ENCODE assay signal across 1 cellular context in the genomic region with DNA sequence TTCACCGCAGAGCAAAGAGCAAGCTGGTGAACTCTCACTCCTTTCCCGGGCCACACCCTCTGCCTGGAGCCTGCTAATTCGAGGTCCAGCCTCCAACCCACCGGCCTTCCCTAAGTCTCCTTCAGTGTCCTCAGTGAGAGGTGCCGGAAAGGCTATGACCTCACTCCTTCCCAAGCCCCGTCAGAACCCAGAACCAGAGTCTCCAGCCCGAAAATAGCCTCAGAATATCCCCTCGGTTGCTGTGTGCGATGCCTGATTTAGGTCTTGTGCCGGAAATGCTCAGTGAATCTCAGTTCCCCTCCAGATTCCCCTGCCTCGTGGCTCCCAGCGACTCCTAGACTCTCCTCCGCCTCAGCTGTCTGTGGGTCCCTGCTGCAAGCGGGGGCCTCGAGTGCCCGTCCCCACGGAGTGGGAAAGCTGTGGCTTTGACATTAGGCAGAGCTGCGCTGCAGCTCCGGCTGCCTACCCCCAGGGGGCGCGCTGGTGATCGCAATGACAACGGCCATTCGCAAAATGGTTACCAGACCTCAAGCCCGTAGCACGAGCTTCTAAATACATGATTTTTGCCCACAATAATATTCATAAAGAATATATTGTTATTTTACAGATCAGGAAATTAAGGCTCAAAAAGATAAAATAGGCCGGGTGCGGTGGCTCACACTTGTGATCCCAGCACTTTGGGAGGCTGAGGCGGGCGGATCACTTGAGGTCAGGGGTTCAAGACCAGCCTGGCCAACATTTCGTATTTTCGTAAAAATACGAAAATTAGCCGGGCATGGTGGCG.
TF ChIP-seq lines count a peak whose summit lies in the region.

No MANE protein-coding gene starts in this region.

TF ChIP-seq in K562, 482 proteins besides CTCF, POLR2A, EP300 and RAD21 (continued from another document and continues in another):
- TF ChIP-seq, protein P1, sequence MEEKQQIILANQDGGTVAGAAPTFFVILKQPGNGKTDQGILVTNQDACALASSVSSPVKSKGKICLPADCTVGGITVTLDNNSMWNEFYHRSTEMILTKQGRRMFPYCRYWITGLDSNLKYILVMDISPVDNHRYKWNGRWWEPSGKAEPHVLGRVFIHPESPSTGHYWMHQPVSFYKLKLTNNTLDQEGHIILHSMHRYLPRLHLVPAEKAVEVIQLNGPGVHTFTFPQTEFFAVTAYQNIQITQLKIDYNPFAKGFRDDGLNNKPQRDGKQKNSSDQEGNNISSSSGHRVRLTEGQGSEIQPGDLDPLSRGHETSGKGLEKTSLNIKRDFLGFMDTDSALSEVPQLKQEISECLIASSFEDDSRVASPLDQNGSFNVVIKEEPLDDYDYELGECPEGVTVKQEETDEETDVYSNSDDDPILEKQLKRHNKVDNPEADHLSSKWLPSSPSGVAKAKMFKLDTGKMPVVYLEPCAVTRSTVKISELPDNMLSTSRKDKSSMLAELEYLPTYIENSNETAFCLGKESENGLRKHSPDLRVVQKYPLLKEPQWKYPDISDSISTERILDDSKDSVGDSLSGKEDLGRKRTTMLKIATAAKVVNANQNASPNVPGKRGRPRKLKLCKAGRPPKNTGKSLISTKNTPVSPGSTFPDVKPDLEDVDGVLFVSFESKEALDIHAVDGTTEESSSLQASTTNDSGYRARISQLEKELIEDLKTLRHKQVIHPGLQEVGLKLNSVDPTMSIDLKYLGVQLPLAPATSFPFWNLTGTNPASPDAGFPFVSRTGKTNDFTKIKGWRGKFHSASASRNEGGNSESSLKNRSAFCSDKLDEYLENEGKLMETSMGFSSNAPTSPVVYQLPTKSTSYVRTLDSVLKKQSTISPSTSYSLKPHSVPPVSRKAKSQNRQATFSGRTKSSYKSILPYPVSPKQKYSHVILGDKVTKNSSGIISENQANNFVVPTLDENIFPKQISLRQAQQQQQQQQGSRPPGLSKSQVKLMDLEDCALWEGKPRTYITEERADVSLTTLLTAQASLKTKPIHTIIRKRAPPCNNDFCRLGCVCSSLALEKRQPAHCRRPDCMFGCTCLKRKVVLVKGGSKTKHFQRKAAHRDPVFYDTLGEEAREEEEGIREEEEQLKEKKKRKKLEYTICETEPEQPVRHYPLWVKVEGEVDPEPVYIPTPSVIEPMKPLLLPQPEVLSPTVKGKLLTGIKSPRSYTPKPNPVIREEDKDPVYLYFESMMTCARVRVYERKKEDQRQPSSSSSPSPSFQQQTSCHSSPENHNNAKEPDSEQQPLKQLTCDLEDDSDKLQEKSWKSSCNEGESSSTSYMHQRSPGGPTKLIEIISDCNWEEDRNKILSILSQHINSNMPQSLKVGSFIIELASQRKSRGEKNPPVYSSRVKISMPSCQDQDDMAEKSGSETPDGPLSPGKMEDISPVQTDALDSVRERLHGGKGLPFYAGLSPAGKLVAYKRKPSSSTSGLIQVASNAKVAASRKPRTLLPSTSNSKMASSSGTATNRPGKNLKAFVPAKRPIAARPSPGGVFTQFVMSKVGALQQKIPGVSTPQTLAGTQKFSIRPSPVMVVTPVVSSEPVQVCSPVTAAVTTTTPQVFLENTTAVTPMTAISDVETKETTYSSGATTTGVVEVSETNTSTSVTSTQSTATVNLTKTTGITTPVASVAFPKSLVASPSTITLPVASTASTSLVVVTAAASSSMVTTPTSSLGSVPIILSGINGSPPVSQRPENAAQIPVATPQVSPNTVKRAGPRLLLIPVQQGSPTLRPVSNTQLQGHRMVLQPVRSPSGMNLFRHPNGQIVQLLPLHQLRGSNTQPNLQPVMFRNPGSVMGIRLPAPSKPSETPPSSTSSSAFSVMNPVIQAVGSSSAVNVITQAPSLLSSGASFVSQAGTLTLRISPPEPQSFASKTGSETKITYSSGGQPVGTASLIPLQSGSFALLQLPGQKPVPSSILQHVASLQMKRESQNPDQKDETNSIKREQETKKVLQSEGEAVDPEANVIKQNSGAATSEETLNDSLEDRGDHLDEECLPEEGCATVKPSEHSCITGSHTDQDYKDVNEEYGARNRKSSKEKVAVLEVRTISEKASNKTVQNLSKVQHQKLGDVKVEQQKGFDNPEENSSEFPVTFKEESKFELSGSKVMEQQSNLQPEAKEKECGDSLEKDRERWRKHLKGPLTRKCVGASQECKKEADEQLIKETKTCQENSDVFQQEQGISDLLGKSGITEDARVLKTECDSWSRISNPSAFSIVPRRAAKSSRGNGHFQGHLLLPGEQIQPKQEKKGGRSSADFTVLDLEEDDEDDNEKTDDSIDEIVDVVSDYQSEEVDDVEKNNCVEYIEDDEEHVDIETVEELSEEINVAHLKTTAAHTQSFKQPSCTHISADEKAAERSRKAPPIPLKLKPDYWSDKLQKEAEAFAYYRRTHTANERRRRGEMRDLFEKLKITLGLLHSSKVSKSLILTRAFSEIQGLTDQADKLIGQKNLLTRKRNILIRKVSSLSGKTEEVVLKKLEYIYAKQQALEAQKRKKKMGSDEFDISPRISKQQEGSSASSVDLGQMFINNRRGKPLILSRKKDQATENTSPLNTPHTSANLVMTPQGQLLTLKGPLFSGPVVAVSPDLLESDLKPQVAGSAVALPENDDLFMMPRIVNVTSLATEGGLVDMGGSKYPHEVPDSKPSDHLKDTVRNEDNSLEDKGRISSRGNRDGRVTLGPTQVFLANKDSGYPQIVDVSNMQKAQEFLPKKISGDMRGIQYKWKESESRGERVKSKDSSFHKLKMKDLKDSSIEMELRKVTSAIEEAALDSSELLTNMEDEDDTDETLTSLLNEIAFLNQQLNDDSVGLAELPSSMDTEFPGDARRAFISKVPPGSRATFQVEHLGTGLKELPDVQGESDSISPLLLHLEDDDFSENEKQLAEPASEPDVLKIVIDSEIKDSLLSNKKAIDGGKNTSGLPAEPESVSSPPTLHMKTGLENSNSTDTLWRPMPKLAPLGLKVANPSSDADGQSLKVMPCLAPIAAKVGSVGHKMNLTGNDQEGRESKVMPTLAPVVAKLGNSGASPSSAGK (IDR thresholded peaks at IDR 0.05) = peak; percentile 93
- no peak for TF ChIP-seq SNRNP70 (optimal IDR thresholded peaks at IDR 0.05; ENCODE audit: low read depth, low read length)
- TF ChIP-seq CREB3L1 (IDR thresholded peaks at IDR 0.05; ENCODE audit: borderline replicate concordance, low read depth) = peak; percentile 29; the same call in 1 of the 2 replicates
- no peak for TF ChIP-seq JUNB (CRISPR knock-in tag; conservative IDR thresholded peaks at IDR 0.05)
- TF ChIP-seq TGIF2 (CRISPR knock-in tag; IDR thresholded peaks at IDR 0.05) = no peak
- peak; percentile 55 for TF ChIP-seq RB1 (IDR thresholded peaks at IDR 0.05; ENCODE audit: low read depth)
- TF ChIP-seq HDGF (IDR thresholded peaks at IDR 0.05) = 0 out of 2 replicates have a peak, but pooled peaks have one; percentile 68
- TF ChIP-seq, protein P2, sequence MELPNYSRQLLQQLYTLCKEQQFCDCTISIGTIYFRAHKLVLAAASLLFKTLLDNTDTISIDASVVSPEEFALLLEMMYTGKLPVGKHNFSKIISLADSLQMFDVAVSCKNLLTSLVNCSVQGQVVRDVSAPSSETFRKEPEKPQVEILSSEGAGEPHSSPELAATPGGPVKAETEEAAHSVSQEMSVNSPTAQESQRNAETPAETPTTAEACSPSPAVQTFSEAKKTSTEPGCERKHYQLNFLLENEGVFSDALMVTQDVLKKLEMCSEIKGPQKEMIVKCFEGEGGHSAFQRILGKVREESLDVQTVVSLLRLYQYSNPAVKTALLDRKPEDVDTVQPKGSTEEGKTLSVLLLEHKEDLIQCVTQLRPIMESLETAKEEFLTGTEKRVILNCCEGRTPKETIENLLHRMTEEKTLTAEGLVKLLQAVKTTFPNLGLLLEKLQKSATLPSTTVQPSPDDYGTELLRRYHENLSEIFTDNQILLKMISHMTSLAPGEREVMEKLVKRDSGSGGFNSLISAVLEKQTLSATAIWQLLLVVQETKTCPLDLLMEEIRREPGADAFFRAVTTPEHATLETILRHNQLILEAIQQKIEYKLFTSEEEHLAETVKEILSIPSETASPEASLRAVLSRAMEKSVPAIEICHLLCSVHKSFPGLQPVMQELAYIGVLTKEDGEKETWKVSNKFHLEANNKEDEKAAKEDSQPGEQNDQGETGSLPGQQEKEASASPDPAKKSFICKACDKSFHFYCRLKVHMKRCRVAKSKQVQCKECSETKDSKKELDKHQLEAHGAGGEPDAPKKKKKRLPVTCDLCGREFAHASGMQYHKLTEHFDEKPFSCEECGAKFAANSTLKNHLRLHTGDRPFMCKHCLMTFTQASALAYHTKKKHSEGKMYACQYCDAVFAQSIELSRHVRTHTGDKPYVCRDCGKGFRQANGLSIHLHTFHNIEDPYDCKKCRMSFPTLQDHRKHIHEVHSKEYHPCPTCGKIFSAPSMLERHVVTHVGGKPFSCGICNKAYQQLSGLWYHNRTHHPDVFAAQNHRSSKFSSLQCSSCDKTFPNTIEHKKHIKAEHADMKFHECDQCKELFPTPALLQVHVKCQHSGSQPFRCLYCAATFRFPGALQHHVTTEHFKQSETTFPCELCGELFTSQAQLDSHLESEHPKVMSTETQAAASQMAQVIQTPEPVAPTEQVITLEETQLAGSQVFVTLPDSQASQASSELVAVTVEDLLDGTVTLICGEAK (IDR thresholded peaks at IDR 0.05) = no peak
- TF ChIP-seq, protein P2 (CRISPR knock-in tag; IDR thresholded peaks at IDR 0.05) = no peak
- TF ChIP-seq, protein P3, sequence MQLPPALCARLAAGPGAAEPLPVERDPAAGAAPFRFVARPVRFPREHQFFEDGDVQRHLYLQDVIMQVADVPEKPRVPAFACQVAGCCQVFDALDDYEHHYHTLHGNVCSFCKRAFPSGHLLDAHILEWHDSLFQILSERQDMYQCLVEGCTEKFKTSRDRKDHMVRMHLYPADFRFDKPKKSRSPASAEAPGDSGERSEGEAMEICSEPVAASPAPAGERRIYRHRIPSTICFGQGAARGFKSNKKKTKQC (CRISPR knock-in tag; IDR thresholded peaks at IDR 0.05) = peak; percentile 36; the same call in 1 of the 2 replicates
- TF ChIP-seq BCOR (IDR thresholded peaks at IDR 0.05) = peak; percentile 58
- 0 out of 2 replicates have a peak, but pooled peaks have one; percentile 15 for TF ChIP-seq DPF2 (IDR thresholded peaks at IDR 0.05)
- no peak for TF ChIP-seq SRSF9 (IDR thresholded peaks at IDR 0.05; ENCODE audit: borderline replicate concordance, low read depth, low read length)
- TF ChIP-seq ZNF140 (CRISPR knock-in tag; IDR thresholded peaks at IDR 0.05) = no peak
- TF ChIP-seq RUNX1 (IDR thresholded peaks at IDR 0.05; ENCODE audit: low read depth) = no peak
- no peak for TF ChIP-seq EZH2 (IDR thresholded peaks at IDR 0.05; ENCODE audit: borderline replicate concordance, low read depth, low read length)
